ENCODE assay signal across 11 cellular contexts in the genomic region with DNA sequence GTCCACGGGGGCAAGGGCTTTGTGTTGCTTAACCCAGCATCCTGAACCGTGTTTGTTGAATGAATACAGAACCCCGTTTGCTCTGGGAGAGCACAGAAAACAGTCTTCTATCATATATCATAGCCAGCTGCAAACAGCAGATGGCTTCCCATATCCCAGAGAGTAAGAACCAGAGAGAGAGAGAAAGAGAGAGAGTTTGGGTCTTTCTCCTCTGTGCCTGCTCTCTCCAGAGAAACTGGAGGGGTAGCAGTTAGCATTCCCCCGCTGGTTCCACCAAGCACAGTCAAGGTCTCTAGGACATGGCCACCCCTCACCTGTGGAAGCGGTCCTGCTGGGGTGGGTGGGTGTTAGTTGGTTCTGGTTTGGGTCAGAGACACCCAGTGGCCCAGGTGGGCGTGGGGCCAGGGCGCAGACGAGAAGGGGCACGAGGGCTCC. TPM values are rescaled to one million over a fixed set of nuclear protein-coding genes. Genes with fewer than 3 reads are reported as not detected.
DNase-seq lines count a peak whose midpoint lies in the region; ATAC-seq and TF ChIP-seq lines count a peak whose summit lies in the region.
"Had no signal": no experiment of that assay in that cellular context is flagged by ENCODE, and none has a peak within 500 bp of the region (broad histone marks: within the 10 kb centered on the region; RNA-seq: fewer than 3 reads in every experiment).

No MANE protein-coding gene starts in this region.

- TF ChIP-seq CTCF in HEK293 (tag by site-specific recombination; IDR thresholded peaks at IDR 0.05): no peak

- no peak for DNase-seq in caudate nucleus (lab: John Stamatoyannopoulos, UW)
- no peak for DNase-seq in left lobe of liver (ENCODE audit: low spot score)
- no peak for DNase-seq in NCI-H526 (lab: John Stamatoyannopoulos, UW)
- no peak for DNase-seq in NCI-H2107 (lab: John Stamatoyannopoulos, UW)
- DNase-seq in NCI-H187 (lab: John Stamatoyannopoulos, UW): no peak
- DNase-seq in DMS79 treated with DMSO at 0.1 percent for 48 hours (lab: John Stamatoyannopoulos, UW): no peak
- DNase-seq: activated B cell treated with CpG ODN at 0.5 μM for 24 hours; central memory CD4-positive, alpha-beta T cell; stimulated activated naive B cell treated with anti-CD40 and anti-IgM and Interleukin-4, amounts not matched to agents 10 μg/mL and 1 μg/mL and 100 μg/mL, for 72 hours had no signal

- peak overlapping the region; percentile 21 to 57 (median 53) for H3K9ac ChIP-seq in skeletal muscle tissue (ENCODE audit: low read depth in 1 of 3, low read length in 3 of 3)

- peak overlapping the region; percentile 42; the same call in 1 of the 2 replicates for H3K27ac ChIP-seq in HEK293 (ENCODE audit: extremely low read depth, low read depth, low read length)
- peak overlapping the region; percentile 36 for H3K27ac ChIP-seq in caudate nucleus (ENCODE audit: low read depth, low read length)
- peak overlapping the region; percentile 82 for H3K27ac ChIP-seq in skeletal muscle tissue (ENCODE audit: low read depth, low read length)

- CTCF ChIA-PET in HEK293 (lab: Yijun Ruan, JAX): interaction anchor here (0.6 to 11.0 kb wide), 5 partner anchors 16 to 273 kb away, joined by 3 to 251 read pairs (median 10); no protein-coding TSS in a partner anchor

- H3K36me3 ChIP-seq in HEK293 (ENCODE audit: control insufficient read depth in 2 of 2, insufficient read depth in 1 of 2, low read length in 2 of 2) (no peaks in the 10 kb centered on the region), skeletal muscle tissue (ENCODE audit: control insufficient read depth in 3 of 3, insufficient read depth in 3 of 3, low read length in 3 of 3) (no peaks in the 10 kb centered on the region)

- H3K4me3 ChIP-seq in HEK293 (ENCODE audit: low read depth, low read length) (peak overlapping the region; percentile 66), skeletal muscle tissue (ENCODE audit: low read length in 3 of 3) (peak overlapping the region; percentile 54 to 60 (median 59))

- ATAC-seq in left lobe of liver: peak; percentile 0

- peaks cover 13 to 29% (median 27%) of the 10 kb centered on the region in 3 donors for H3K27me3 ChIP-seq in skeletal muscle tissue (ENCODE audit: control insufficient read depth in 3 of 3, insufficient read depth in 3 of 3, low read length in 3 of 3)

- H3K4me1 ChIP-seq in HEK293 (ENCODE audit: control insufficient read depth, insufficient read depth, low read length) (peaks cover 20% of the 10 kb centered on the region), skeletal muscle tissue (ENCODE audit: control insufficient read depth in 3 of 3, insufficient read depth in 3 of 3, low read length in 3 of 3) (peaks cover 22 to 43% (median 27%) of the 10 kb centered on the region in 3 donors)

- POLR2A ChIA-PET in HEK293 (lab: Yijun Ruan, JAX): interaction anchor here (0.5 to 1.6 kb wide), 12 partner anchors 10 to 326 kb away, joined by 3 to 10 read pairs (median 6); partner anchors contain the start of gene FBXO7

- no peaks in the 10 kb centered on the region for H3K9me3 ChIP-seq in HEK293 (ENCODE audit: control insufficient read depth, insufficient read depth, low read depth, low read length)
- H3K9me3 ChIP-seq in skeletal muscle tissue (ENCODE audit: control insufficient read depth in 3 of 3, low read length in 3 of 3): no peaks in the 10 kb centered on the region

TF ChIP-seq in HEK293, 187 proteins besides CTCF, POLR2A, EP300 and RAD21:
- TF ChIP-seq ZNF596 (tag by site-specific recombination; IDR thresholded peaks at IDR 0.05) (peak; percentile 71), ZNF654 (tag by site-specific recombination; IDR thresholded peaks at IDR 0.05; ENCODE audit: low read depth) (no peak), SCRT2 (tag by site-specific recombination; IDR thresholded peaks at IDR 0.05) (peak; percentile 69), EGR2 (tag by site-specific recombination; IDR thresholded peaks at IDR 0.05; ENCODE audit: low read depth) (peak; percentile 90), ZNF398 (tag by site-specific recombination; IDR thresholded peaks at IDR 0.05) (0 out of 2 replicates have a peak, but pooled peaks have one; percentile 12), SP7 (tag by site-specific recombination; IDR thresholded peaks at IDR 0.05) (peak; percentile 38; the same call in 1 of the 2 replicates), PRDM1 (tag by site-specific recombination; IDR thresholded peaks at IDR 0.05) (peak; percentile 81), ZNF335 (tag by site-specific recombination; conservative IDR thresholded peaks at IDR 0.05) (peak; percentile 73), ZNF184 (tag by site-specific recombination; IDR thresholded peaks at IDR 0.05) (no peak)

RNA-seq across cellular contexts. Expression of gene TIMP3, which starts 0.5 kb away (rescaled TPM):
- 26.7 TPM for total RNA-seq in left lobe of liver
- total RNA-seq in skeletal muscle tissue: 64.2 TPM
- total RNA-seq: activated B cell treated with CpG ODN at 0.5 μM for 24 hours had no signal
